ENCODE assay signal across 19 cellular contexts in the genomic region with DNA sequence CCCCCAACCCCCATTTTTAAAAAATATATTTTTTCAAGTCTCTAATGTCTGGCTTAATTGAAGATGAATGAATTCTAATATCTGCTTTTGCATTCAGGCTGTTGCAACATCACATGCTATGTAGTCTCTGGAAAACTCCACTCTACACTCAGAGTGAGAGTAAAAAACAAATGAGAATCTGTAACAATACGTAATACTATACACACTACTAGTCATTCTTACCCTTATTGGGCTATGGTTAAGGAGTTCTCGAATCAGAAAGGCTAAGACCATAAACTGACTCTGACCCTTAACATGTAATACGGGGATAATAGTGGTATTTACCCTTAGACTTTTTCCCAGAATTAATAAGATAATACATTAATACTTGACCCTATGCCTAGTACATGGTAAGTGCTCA. TPM values are rescaled to one million over a fixed set of nuclear protein-coding genes. Genes with fewer than 3 reads are reported as not detected.
DNase-seq lines count a peak whose midpoint lies in the region; ATAC-seq, FAIRE-seq and TF ChIP-seq lines count a peak whose summit lies in the region.
"Had no signal": no experiment of that assay in that cellular context is flagged by ENCODE, and none has a peak within 500 bp of the region (broad histone marks: within the 10 kb centered on the region; RNA-seq: fewer than 3 reads in every experiment).

No MANE protein-coding gene starts in this region.

- ATAC-seq in GM18868 (IDR thresholded peaks at IDR 0.05; ENCODE audit: unreplicated experiment) (peak; percentile 76), HG02852 (IDR thresholded peaks at IDR 0.05; ENCODE audit: unreplicated experiment) (peak; percentile 51), HG03432 (IDR thresholded peaks at IDR 0.05; ENCODE audit: unreplicated experiment) (peak; percentile 58), GM12878 (peak; percentile 30; the same call in 1 of the 3 replicates), HG02763 (IDR thresholded peaks at IDR 0.05; ENCODE audit: unreplicated experiment) (no peak)
- ATAC-seq: HCT116, HepG2 had no signal

- TF ChIP-seq EP300 in GM12878 (IDR thresholded peaks at IDR 0.05; ENCODE audit: borderline replicate concordance in 1 of 2, control insufficient read depth in 1 of 2, low read depth in 2 of 2, low read length in 2 of 2), result no peak

- H3K27ac ChIP-seq in GM12878 (ENCODE audit: control insufficient read depth, insufficient read depth), result no peak overlapping the region
- no peak overlapping the region for H3K27ac ChIP-seq in mammary epithelial cell (ENCODE audit: insufficient read depth, low read depth, low read length)
- H3K27ac ChIP-seq: GM23248 had no signal

- peaks cover 76% of the 10 kb centered on the region for H3K36me3 Mint-ChIP-seq in nephron progenitor cell (ENCODE audit: low read depth)

- H3K4me2 ChIP-seq in GM12878 (ENCODE audit: control insufficient read depth, insufficient read depth) (no peak overlapping the region), mammary epithelial cell (ENCODE audit: insufficient read depth, low read depth, low read length) (no peak overlapping the region)

- in situ Hi-C loops in GM12878 (cut with MboI), result no loop called here
- in situ Hi-C loops in mammary epithelial cell (cut with MboI; ENCODE audit: low sequenced_read_pairs in 2 of 2), result no loop called here

- POLR2A ChIA-PET in GM12878 (lab: Charles Lee), result no interaction called here

- BruUV-seq in GM12878 (replicated peaks; lab: Mats Ljungman, UMichigan) (no TSS peak), mammary epithelial cell (replicated peaks; lab: Mats Ljungman, UMichigan) (no TSS peak)

- H3K79me2 ChIP-seq in GM12878 (ENCODE audit: control insufficient read depth, insufficient read depth, low read length) (no peaks in the 10 kb centered on the region), mammary epithelial cell (ENCODE audit: insufficient read depth, low read length) (no peaks in the 10 kb centered on the region)

- no peak for TF ChIP-seq POLR2A in GM12878 (IDR thresholded peaks at IDR 0.05; ENCODE audit: low read depth, low read length)

- H2AFZ ChIP-seq in GM12878 (ENCODE audit: control insufficient read depth, low read depth, low read length) (no peak overlapping the region), mammary epithelial cell (ENCODE audit: low read depth, low read length) (no peak overlapping the region)
- H2AFZ ChIP-seq: GM23248 had no signal

- no peak for DNase-seq in GM12878 (ENCODE audit: low read depth, low spot score)
- no peak for DNase-seq in nephron progenitor cell
- DNase-seq in foreskin melanocyte, result no peak
- no peak for DNase-seq in mammary epithelial cell
- DNase-seq: ACHN; C1 segment of cervical spinal cord; Calu3; CD4-positive, alpha-beta T cell; DMS 273 treated with DMSO at 0.1 percent for 48 hours; GM23248 had no signal

- no peaks in the 10 kb centered on the region for H3K4me1 Mint-ChIP-seq in nephron progenitor cell
- H3K4me1 Mint-ChIP-seq: B cell had no signal

- no peaks in the 10 kb centered on the region for H4K20me1 ChIP-seq in GM12878 (ENCODE audit: control insufficient read depth, insufficient read depth)
- H4K20me1 ChIP-seq in mammary epithelial cell (ENCODE audit: insufficient read depth, low read length), result no peaks in the 10 kb centered on the region

- H3K27me3 Mint-ChIP-seq in nephron progenitor cell (ENCODE audit: low read depth, poor library complexity), result no peaks in the 10 kb centered on the region
- H3K27me3 Mint-ChIP-seq: B cell; CD4-positive, alpha-beta T cell had no signal

- H3K9ac ChIP-seq in GM12878 (ENCODE audit: control insufficient read depth, insufficient read depth, low read length), result no peak overlapping the region
- no peak overlapping the region for H3K9ac ChIP-seq in mammary epithelial cell (ENCODE audit: insufficient read depth, low read length)
- H3K9ac ChIP-seq: GM23248 had no signal

- CTCF ChIA-PET in GM12878 (lab: Yijun Ruan, JAX) (no interaction called here), mammary epithelial cell (lab: Charles Lee; ENCODE audit: low non-redundant PET) (no interaction called here)

- H3K4me3 ChIP-seq in GM12878 (no peak overlapping the region), mammary epithelial cell (replicated peaks in 1 of 3; ENCODE audit: insufficient read depth in 1 of 3, low read depth in 2 of 3, low read length in 3 of 3) (no peak overlapping the region)
- H3K4me3 ChIP-seq: GM23248 had no signal

- dilution Hi-C loops in mammary epithelial cell (cut with HindIII; ENCODE audit: low sequenced_read_pairs), result no loop called here

- H3K36me3 ChIP-seq in GM12878 (ENCODE audit: control insufficient read depth in 2 of 2, insufficient read depth in 2 of 2, low read length in 1 of 2) (no peaks in the 10 kb centered on the region; a peak in 2 of 4 replicates), mammary epithelial cell (ENCODE audit: insufficient read depth, low read length) (no peaks in the 10 kb centered on the region)

- SMC1A ChIA-PET in GM12878 (lab: Charles Lee; ENCODE audit: uncharacterized antibody, unreplicated experiment), result no interaction called here

- H3K27ac Mint-ChIP-seq in nephron progenitor cell, result no peak overlapping the region
- H3K27ac Mint-ChIP-seq: B cell; CD4-positive, alpha-beta T cell had no signal

- TF ChIP-seq CTCF in GM12878 (IDR thresholded peaks at IDR 0.05 in 2 of 3, conservative IDR thresholded peaks at IDR 0.05 in 1 of 3; ENCODE audit: control insufficient read depth in 2 of 3, extremely low read depth in 1 of 3, insufficient read depth in 1 of 3, low read depth in 3 of 3, low read length in 3 of 3) (no peak), nephron progenitor cell (IDR thresholded peaks at IDR 0.05) (no peak), mammary epithelial cell (conservative IDR thresholded peaks at IDR 0.05 in 1 of 2, IDR thresholded peaks at IDR 0.05 in 1 of 2; ENCODE audit: extremely low read depth in 1 of 2, insufficient read depth in 1 of 2, low read depth in 1 of 2, low read length in 2 of 2) (no peak)

- RAD21 ChIA-PET in GM12878 (lab: Charles Lee; ENCODE audit: unreplicated experiment), result no interaction called here

- H3K9me3 ChIP-seq in GM12878 (replicated peaks; ENCODE audit: control insufficient read depth, insufficient read depth, low read length), result peaks cover 5% of the 10 kb centered on the region
- H3K9me3 ChIP-seq in mammary epithelial cell (replicated peaks; ENCODE audit: insufficient read depth, low read length), result peaks cover 13% of the 10 kb centered on the region

- no peaks in the 10 kb centered on the region for H3K27me3 ChIP-seq in GM12878 (replicated peaks in 1 of 2; ENCODE audit: control insufficient read depth in 2 of 2, insufficient read depth in 2 of 2, low read length in 1 of 2)
- no peaks in the 10 kb centered on the region for H3K27me3 ChIP-seq in mammary epithelial cell (ENCODE audit: insufficient read depth, low read length)

- H3K9me3 Mint-ChIP-seq in nephron progenitor cell, result peaks cover 44% of the 10 kb centered on the region

- 33% methylated on average over 3 of the region's 3 CpGs for WGBS in GM12878 (ENCODE audit: insufficient coverage, insufficient replicate concordance, low lambda C conversion rate, missing lambda C conversion rate)
- 100% methylated on average over 3 of the region's 3 CpGs for WGBS in mammary epithelial cell (ENCODE audit: low coverage, missing lambda C conversion rate)

- H3K4me1 ChIP-seq in GM12878 (ENCODE audit: control insufficient read depth, insufficient read depth, low read length) (no peaks in the 10 kb centered on the region), mammary epithelial cell (ENCODE audit: insufficient read depth, low read length) (no peaks in the 10 kb centered on the region)

- no peak overlapping the region for H3K4me3 Mint-ChIP-seq in nephron progenitor cell
- H3K4me3 Mint-ChIP-seq: B cell; CD4-positive, alpha-beta T cell had no signal

- intact Hi-C loops in GM12878 (cut with micrococcal nuclease; ENCODE audit: unreplicated experiment), result no loop called here
- intact Hi-C loops in mammary epithelial cell (cut with micrococcal nuclease), result no loop called here

- no peak for FAIRE-seq in GM12878 (lab: Jason Lieb, UNC)
- FAIRE-seq: H54, HepG2, HTR-8/SVneo had no signal

- no peak for TF ChIP-seq RAD21 in GM12878 (IDR thresholded peaks at IDR 0.05; ENCODE audit: insufficient read depth, low read depth, low read length)

TF ChIP-seq in GM12878, 131 proteins besides CTCF, POLR2A, EP300 and RAD21:
- peak; percentile 39; the same call in 1 of the 2 replicates for TF ChIP-seq JUNB (IDR thresholded peaks at IDR 0.05)
- TF ChIP-seq BCL11A (IDR thresholded peaks at IDR 0.05; ENCODE audit: low read depth, low read length), result no peak
- no peak for TF ChIP-seq NFIC (IDR thresholded peaks at IDR 0.05; ENCODE audit: low read depth, low read length)

RNA-seq across cellular contexts. Expression of gene TMEM168, which starts 42.9 kb away (rescaled TPM):
- 91.4 and 101 TPM in 2 replicates for total RNA-seq in GM12878 (2013; cell fraction: nucleolus; rRNA removed)
- total RNA-seq in GM12878 (2014; rRNA removed) (14.5 and 22.2 TPM in 2 replicates), GM12878 (2014; rRNA removed; fragmentation: Illumina TruSeq; extraction: Trizol) (19.5 and 19.6 TPM in 2 replicates), GM12878 (2021) (18.5 and 20.2 TPM in 2 replicates), mammary epithelial cell (10 to 100 TPM; 21.6 to 33.8 TPM)
- polyA plus RNA-seq in GM12878 (2011; ENCODE audit: low read depth), result 7.3 TPM
- polyA plus RNA-seq in GM12878 (2011; rRNA removed) (44.2 and 55.9 TPM in 2 replicates), GM12878 (2014; fragmentation: Illumina TruSeq; extraction: Trizol) (19.9 and 20.8 TPM in 2 replicates), GM12878 (2014; fragmentation: Nextera tagmentation; extraction: Ambion mirVana) (10 to 100 TPM in 1 of 2 experiments, 1 to 10 TPM in 1; 9.1 to 14.4 TPM), GM12878 (2014; rRNA removed) (17.3 and 19.8 TPM in 2 replicates), GM12878 (2016; fragmentation: Nextera tagmentation; extraction: Ambion mirVana) (10 to 100 TPM; 21.0 to 23.3 TPM), mammary epithelial cell (15.8 TPM)
- 22.8 and 29.3 TPM in 2 replicates for polyA plus RNA-seq in GM12878 (2011; cell fraction: cytosol; rRNA removed)
- 32.3 and 39.7 TPM in 2 replicates for polyA plus RNA-seq in GM12878 (2011; cell fraction: nucleus; rRNA removed)
- polyA plus RNA-seq in GM12878 (2012), result 11.5 and 13.3 TPM in 2 replicates
- polyA minus RNA-seq in GM12878 (2011; rRNA and poly(A)+ RNA removed), result 32.1 and 38.7 TPM in 2 replicates
- polyA minus RNA-seq in GM12878 (2011; cell fraction: cytosol; rRNA and poly(A)+ RNA removed), result 13.0 and 14.2 TPM in 2 replicates
- 14.4 and 22.2 TPM in 2 replicates for polyA minus RNA-seq in GM12878 (2011; cell fraction: nucleus; rRNA and poly(A)+ RNA removed)
- polyA minus RNA-seq in mammary epithelial cell, result 45.0 TPM
